ENCODE assay signal across 23 cellular contexts in genomic region chr10:129075936-129076335, GRCh38.
"Had no signal": no experiment of that assay in that cellular context is flagged by ENCODE, and none has a peak within 500 bp of the region (broad histone marks: within the 10 kb centered on the region; RNA-seq: fewer than 3 reads in every experiment).

No MANE protein-coding gene starts in this region.

- H3K36me3 ChIP-seq: SJSA1 had no signal

- H3K4me3 Mint-ChIP-seq: IgD-negative memory B cell had no signal

- H3K4me3 ChIP-seq: K562, SJSA1, SK-N-MC had no signal

- H3K27me3 ChIP-seq: SJSA1 had no signal

- ATAC-seq: K562 had no signal

- H3K4me1 Mint-ChIP-seq: IgD-negative memory B cell had no signal

- H3K27ac Mint-ChIP-seq: IgD-negative memory B cell had no signal

- DNase-seq: Kasumi-1, MM.1S, NCI-H1092 treated with DMSO at 0.1 percent for 48 hours, NCI-H1436, NCI-H187, NCI-H2029, NCI-H2081 treated with DMSO at 0.1 percent for 48 hours, NCI-H2171, NCI-H226, NCI-H446, NCI-H510A, NCI-H524 treated with DMSO at 0.1 percent for 48 hours, NCI-H69, NCI-H774, Right ventricle myocardium superior, RPMI8226, SIG-M5 had no signal

- H3K27ac ChIP-seq: HL-60, KMS-11, SJSA1, SK-N-MC had no signal

- H3K4me1 ChIP-seq: SJSA1 had no signal
